ENCODE assay signal across 12 cellular contexts in the genomic region with DNA sequence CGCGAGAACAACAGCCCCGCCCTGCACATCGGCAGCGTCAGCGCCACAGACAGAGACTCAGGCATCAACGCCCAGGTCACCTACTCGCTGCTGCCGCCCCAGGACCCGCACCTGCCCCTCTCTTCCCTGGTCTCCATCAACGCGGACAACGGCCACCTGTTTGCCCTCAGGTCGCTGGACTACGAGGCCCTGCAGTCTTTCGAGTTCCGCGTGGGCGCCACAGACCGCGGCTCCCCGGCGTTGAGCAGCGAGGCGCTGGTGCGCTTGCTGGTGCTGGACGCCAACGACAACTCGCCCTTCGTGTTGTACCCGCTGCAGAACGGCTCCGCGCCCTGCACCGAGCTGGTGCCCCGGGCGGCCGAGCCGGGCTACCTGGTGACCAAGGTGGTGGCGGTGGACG. TPM values are rescaled to one million over a fixed set of nuclear protein-coding genes. Genes with fewer than 3 reads are reported as not detected.
"Had no signal": no experiment of that assay in that cellular context is flagged by ENCODE, and none has a peak within 500 bp of the region (broad histone marks: within the 10 kb centered on the region; RNA-seq: fewer than 3 reads in every experiment).

No MANE protein-coding gene starts in this region.

RNA-seq across cellular contexts. Expression of a gene that starts 1.8 kb away (rescaled TPM):
- total RNA-seq: activated B cell treated with CpG ODN at 0.5 μM for 24 hours; activated CD4-positive, alpha-beta memory T cell treated with anti-CD3 and anti-CD28 coated beads for 36 hours; activated CD4-positive, alpha-beta memory T cell treated with anti-CD3 and anti-CD28 coated beads, Interleukin-2, amount 10 ng/mL, durations not matched to agents 7 days and 5 days; activated CD4-positive, alpha-beta T cell treated with anti-CD3 and anti-CD28 coated beads for 36 hours; activated CD4-positive, alpha-beta T cell treated with anti-CD3 and anti-CD28 coated beads, Interleukin-2, amount 10 ng/mL, durations not matched to agents 24 days and 14 days; activated CD8-positive, alpha-beta memory T cell treated with anti-CD3 and anti-CD28 coated beads for 36 hours; activated CD8-positive, alpha-beta memory T cell treated with anti-CD3 and anti-CD28 coated beads, Interleukin-2, amount 10 ng/mL, durations not matched to agents 7 days and 5 days; activated CD8-positive, alpha-beta T cell treated with anti-CD3 and anti-CD28 coated beads for 36 hours; T-cell; T-helper 1 cell treated with Interleukin-12 subunit alpha and Interleukin-12 subunit beta and Interleukin-4 antibody, amounts not matched to agents 30 ng/mL and 1 ng/mL, for 36 hours; T-helper 17 cell; T-helper 2 cell treated with Interferon-gamma antibody and Interleukin-4, amounts not matched to agents 100 ng/mL and 5 ng/mL, for 36 hours had no signal

RNA-seq across cellular contexts. Expression of a gene that starts 16.6 kb away (rescaled TPM):
- total RNA-seq: activated B cell treated with CpG ODN at 0.5 μM for 24 hours; activated CD4-positive, alpha-beta memory T cell treated with anti-CD3 and anti-CD28 coated beads for 36 hours; activated CD4-positive, alpha-beta memory T cell treated with anti-CD3 and anti-CD28 coated beads, Interleukin-2, amount 10 ng/mL, durations not matched to agents 7 days and 5 days; activated CD4-positive, alpha-beta T cell treated with anti-CD3 and anti-CD28 coated beads for 36 hours; activated CD4-positive, alpha-beta T cell treated with anti-CD3 and anti-CD28 coated beads, Interleukin-2, amount 10 ng/mL, durations not matched to agents 24 days and 14 days; activated CD8-positive, alpha-beta memory T cell treated with anti-CD3 and anti-CD28 coated beads for 36 hours; activated CD8-positive, alpha-beta memory T cell treated with anti-CD3 and anti-CD28 coated beads, Interleukin-2, amount 10 ng/mL, durations not matched to agents 7 days and 5 days; activated CD8-positive, alpha-beta T cell treated with anti-CD3 and anti-CD28 coated beads for 36 hours; T-helper 1 cell treated with Interleukin-12 subunit alpha and Interleukin-12 subunit beta and Interleukin-4 antibody, amounts not matched to agents 30 ng/mL and 1 ng/mL, for 36 hours; T-helper 2 cell treated with Interferon-gamma antibody and Interleukin-4, amounts not matched to agents 100 ng/mL and 5 ng/mL, for 36 hours had no signal

RNA-seq across cellular contexts. Expression of a gene that starts 20.8 kb away (rescaled TPM):
- total RNA-seq: activated B cell treated with CpG ODN at 0.5 μM for 24 hours; activated CD4-positive, alpha-beta memory T cell treated with anti-CD3 and anti-CD28 coated beads for 36 hours; activated CD4-positive, alpha-beta memory T cell treated with anti-CD3 and anti-CD28 coated beads, Interleukin-2, amount 10 ng/mL, durations not matched to agents 7 days and 5 days; activated CD4-positive, alpha-beta T cell treated with anti-CD3 and anti-CD28 coated beads for 36 hours; activated CD4-positive, alpha-beta T cell treated with anti-CD3 and anti-CD28 coated beads, Interleukin-2, amount 10 ng/mL, durations not matched to agents 24 days and 14 days; activated CD8-positive, alpha-beta memory T cell treated with anti-CD3 and anti-CD28 coated beads for 36 hours; activated CD8-positive, alpha-beta memory T cell treated with anti-CD3 and anti-CD28 coated beads, Interleukin-2, amount 10 ng/mL, durations not matched to agents 7 days and 5 days; activated CD8-positive, alpha-beta T cell treated with anti-CD3 and anti-CD28 coated beads for 36 hours; T-cell; T-helper 1 cell treated with Interleukin-12 subunit alpha and Interleukin-12 subunit beta and Interleukin-4 antibody, amounts not matched to agents 30 ng/mL and 1 ng/mL, for 36 hours; T-helper 17 cell; T-helper 2 cell treated with Interferon-gamma antibody and Interleukin-4, amounts not matched to agents 100 ng/mL and 5 ng/mL, for 36 hours had no signal

RNA-seq across cellular contexts. Expression of a gene that starts 26.0 kb away (rescaled TPM):
- total RNA-seq: activated B cell treated with CpG ODN at 0.5 μM for 24 hours; activated CD4-positive, alpha-beta memory T cell treated with anti-CD3 and anti-CD28 coated beads for 36 hours; activated CD4-positive, alpha-beta memory T cell treated with anti-CD3 and anti-CD28 coated beads, Interleukin-2, amount 10 ng/mL, durations not matched to agents 7 days and 5 days; activated CD4-positive, alpha-beta T cell treated with anti-CD3 and anti-CD28 coated beads for 36 hours; activated CD4-positive, alpha-beta T cell treated with anti-CD3 and anti-CD28 coated beads, Interleukin-2, amount 10 ng/mL, durations not matched to agents 24 days and 14 days; activated CD8-positive, alpha-beta memory T cell treated with anti-CD3 and anti-CD28 coated beads for 36 hours; activated CD8-positive, alpha-beta memory T cell treated with anti-CD3 and anti-CD28 coated beads, Interleukin-2, amount 10 ng/mL, durations not matched to agents 7 days and 5 days; activated CD8-positive, alpha-beta T cell treated with anti-CD3 and anti-CD28 coated beads for 36 hours; T-cell; T-helper 1 cell treated with Interleukin-12 subunit alpha and Interleukin-12 subunit beta and Interleukin-4 antibody, amounts not matched to agents 30 ng/mL and 1 ng/mL, for 36 hours; T-helper 17 cell; T-helper 2 cell treated with Interferon-gamma antibody and Interleukin-4, amounts not matched to agents 100 ng/mL and 5 ng/mL, for 36 hours had no signal

RNA-seq across cellular contexts. Expression of a gene that starts 30.0 kb away (rescaled TPM):
- total RNA-seq: activated B cell treated with CpG ODN at 0.5 μM for 24 hours; activated CD4-positive, alpha-beta memory T cell treated with anti-CD3 and anti-CD28 coated beads for 36 hours; activated CD4-positive, alpha-beta memory T cell treated with anti-CD3 and anti-CD28 coated beads, Interleukin-2, amount 10 ng/mL, durations not matched to agents 7 days and 5 days; activated CD4-positive, alpha-beta T cell treated with anti-CD3 and anti-CD28 coated beads for 36 hours; activated CD4-positive, alpha-beta T cell treated with anti-CD3 and anti-CD28 coated beads, Interleukin-2, amount 10 ng/mL, durations not matched to agents 24 days and 14 days; activated CD8-positive, alpha-beta memory T cell treated with anti-CD3 and anti-CD28 coated beads for 36 hours; activated CD8-positive, alpha-beta memory T cell treated with anti-CD3 and anti-CD28 coated beads, Interleukin-2, amount 10 ng/mL, durations not matched to agents 7 days and 5 days; activated CD8-positive, alpha-beta T cell treated with anti-CD3 and anti-CD28 coated beads for 36 hours; T-cell; T-helper 1 cell treated with Interleukin-12 subunit alpha and Interleukin-12 subunit beta and Interleukin-4 antibody, amounts not matched to agents 30 ng/mL and 1 ng/mL, for 36 hours; T-helper 17 cell; T-helper 2 cell treated with Interferon-gamma antibody and Interleukin-4, amounts not matched to agents 100 ng/mL and 5 ng/mL, for 36 hours had no signal
